1 cellular context compared by ENCODE assay signal in genomic region chr17:43006639-43007551, GRCh38.
TF ChIP-seq lines count a peak whose summit lies in the region.

IFI35 (plus strand) TSS chr17:43006784; CDS start chr17:43006948, 164 bp downstream.

TF ChIP-seq in HepG2, 621 proteins besides CTCF, POLR2A, EP300 and RAD21 (continued from another document):
- TF ChIP-seq ZNF367 (CRISPR knock-in tag; IDR thresholded peaks at IDR 0.05; ENCODE audit: borderline replicate concordance), result no peak
- TF ChIP-seq ZNF549 (CRISPR knock-in tag; IDR thresholded peaks at IDR 0.05), result no peak
- no peak for TF ChIP-seq HHEX (CRISPR knock-in tag; IDR thresholded peaks at IDR 0.05)
- TF ChIP-seq RAD51 (IDR thresholded peaks at IDR 0.05; ENCODE audit: borderline replicate concordance), result no peak
- TF ChIP-seq ZNF446 (CRISPR knock-in tag; IDR thresholded peaks at IDR 0.05), result no peak
- no peak for TF ChIP-seq SOX6 (IDR thresholded peaks at IDR 0.05)
- TF ChIP-seq SOX6 (CRISPR knock-in tag; IDR thresholded peaks at IDR 0.05), result peak; percentile 45; the same call in 1 of the 2 replicates
- TF ChIP-seq WIZ (CRISPR knock-in tag; IDR thresholded peaks at IDR 0.05), result peak; percentile 86; the same call in 1 of the 2 replicates
